In the genomic region with DNA sequence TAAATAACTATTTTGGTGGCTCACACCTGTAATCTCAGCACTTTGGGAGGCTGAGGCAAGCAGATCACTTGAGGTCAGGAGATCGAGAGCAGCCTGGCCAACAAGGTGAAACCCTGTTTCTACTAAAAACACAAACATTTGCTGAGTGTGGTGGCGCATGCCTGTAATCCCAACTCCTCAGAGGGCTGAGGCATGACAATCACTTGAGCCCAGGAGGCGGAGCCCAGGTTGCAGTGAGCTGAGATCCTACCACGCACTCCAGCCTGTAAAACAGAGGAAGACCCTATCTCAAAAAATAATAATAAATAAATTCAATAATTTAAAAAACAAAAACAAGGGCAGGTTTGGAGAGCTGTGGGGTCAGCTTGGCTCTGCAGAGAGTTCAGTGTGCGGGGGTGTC, we compare ENCODE assay signal across 1 cellular context.
TF ChIP-seq lines count a peak whose summit lies in the region.

No MANE protein-coding gene starts in this region.

TF ChIP-seq in GM23338, 12 proteins besides CTCF, POLR2A, EP300 and RAD21 (continued from another document):
- TF ChIP-seq JUNB (IDR thresholded peaks at IDR 0.05; ENCODE audit: unreplicated experiment) (no peak), ZNF331 (CRISPR knock-in tag; IDR thresholded peaks at IDR 0.05; ENCODE audit: low read depth) (no peak), CREB1 (CRISPR knock-in tag; IDR thresholded peaks at IDR 0.05; ENCODE audit: low read depth) (no peak), NANOG (IDR thresholded peaks at IDR 0.05; ENCODE audit: borderline replicate concordance) (no peak)
- TF ChIP-seq, protein P1, sequence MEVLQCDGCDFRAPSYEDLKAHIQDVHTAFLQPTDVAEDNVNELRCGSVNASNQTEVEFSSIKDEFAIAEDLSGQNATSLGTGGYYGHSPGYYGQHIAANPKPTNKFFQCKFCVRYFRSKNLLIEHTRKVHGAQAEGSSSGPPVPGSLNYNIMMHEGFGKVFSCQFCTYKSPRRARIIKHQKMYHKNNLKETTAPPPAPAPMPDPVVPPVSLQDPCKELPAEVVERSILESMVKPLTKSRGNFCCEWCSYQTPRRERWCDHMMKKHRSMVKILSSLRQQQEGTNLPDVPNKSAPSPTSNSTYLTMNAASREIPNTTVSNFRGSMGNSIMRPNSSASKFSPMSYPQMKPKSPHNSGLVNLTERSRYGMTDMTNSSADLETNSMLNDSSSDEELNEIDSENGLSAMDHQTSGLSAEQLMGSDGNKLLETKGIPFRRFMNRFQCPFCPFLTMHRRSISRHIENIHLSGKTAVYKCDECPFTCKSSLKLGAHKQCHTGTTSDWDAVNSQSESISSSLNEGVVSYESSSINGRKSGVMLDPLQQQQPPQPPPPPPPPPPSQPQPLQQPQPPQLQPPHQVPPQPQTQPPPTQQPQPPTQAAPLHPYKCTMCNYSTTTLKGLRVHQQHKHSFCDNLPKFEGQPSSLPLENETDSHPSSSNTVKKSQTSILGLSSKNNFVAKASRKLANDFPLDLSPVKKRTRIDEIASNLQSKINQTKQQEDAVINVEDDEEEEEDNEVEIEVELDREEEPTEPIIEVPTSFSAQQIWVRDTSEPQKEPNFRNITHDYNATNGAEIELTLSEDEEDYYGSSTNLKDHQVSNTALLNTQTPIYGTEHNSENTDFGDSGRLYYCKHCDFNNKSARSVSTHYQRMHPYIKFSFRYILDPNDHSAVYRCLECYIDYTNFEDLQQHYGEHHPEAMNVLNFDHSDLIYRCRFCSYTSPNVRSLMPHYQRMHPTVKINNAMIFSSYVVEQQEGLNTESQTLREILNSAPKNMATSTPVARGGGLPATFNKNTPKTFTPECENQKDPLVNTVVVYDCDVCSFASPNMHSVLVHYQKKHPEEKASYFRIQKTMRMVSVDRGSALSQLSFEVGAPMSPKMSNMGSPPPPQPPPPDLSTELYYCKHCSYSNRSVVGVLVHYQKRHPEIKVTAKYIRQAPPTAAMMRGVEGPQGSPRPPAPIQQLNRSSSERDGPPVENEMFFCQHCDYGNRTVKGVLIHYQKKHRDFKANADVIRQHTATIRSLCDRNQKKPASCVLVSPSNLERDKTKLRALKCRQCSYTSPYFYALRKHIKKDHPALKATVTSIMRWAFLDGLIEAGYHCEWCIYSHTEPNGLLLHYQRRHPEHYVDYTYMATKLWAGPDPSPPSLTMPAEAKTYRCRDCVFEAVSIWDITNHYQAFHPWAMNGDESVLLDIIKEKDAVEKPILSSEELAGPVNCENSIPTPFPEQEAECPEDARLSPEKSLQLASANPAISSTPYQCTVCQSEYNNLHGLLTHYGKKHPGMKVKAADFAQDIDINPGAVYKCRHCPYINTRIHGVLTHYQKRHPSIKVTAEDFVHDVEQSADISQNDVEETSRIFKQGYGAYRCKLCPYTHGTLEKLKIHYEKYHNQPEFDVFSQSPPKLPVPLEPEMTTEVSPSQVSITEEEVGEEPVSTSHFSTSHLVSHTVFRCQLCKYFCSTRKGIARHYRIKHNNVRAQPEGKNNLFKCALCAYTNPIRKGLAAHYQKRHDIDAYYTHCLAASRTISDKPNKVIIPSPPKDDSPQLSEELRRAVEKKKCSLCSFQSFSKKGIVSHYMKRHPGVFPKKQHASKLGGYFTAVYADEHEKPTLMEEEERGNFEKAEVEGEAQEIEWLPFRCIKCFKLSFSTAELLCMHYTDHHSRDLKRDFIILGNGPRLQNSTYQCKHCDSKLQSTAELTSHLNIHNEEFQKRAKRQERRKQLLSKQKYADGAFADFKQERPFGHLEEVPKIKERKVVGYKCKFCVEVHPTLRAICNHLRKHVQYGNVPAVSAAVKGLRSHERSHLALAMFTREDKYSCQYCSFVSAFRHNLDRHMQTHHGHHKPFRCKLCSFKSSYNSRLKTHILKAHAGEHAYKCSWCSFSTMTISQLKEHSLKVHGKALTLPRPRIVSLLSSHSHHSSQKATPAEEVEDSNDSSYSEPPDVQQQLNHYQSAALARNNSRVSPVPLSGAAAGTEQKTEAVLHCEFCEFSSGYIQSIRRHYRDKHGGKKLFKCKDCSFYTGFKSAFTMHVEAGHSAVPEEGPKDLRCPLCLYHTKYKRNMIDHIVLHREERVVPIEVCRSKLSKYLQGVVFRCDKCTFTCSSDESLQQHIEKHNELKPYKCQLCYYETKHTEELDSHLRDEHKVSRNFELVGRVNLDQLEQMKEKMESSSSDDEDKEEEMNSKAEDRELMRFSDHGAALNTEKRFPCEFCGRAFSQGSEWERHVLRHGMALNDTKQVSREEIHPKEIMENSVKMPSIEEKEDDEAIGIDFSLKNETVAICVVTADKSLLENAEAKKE (CRISPR knock-in tag; IDR thresholded peaks at IDR 0.05), result no peak
